Comparison of ENCODE assay signal across 22 cellular contexts in the genomic region with DNA sequence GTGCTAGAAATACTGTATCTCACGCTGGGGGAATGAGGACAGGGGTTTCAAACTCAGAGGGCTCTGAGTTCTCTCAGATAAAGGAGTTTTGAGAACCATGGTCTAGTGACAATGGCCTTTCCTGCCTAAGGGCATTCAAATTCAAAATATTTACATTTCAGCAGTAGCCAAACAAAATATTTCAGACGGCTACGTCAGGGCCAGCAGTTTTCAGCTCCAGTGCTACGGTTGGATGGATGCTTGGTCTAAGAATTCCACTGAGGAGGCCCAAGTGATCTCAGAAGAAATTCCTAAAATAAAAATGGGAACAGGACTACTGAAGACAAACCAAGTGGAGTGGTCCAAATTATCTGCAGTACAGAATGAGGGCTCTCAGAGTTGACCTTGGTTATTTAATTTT. TPM values are rescaled to one million over a fixed set of nuclear protein-coding genes. Genes with fewer than 3 reads are reported as not detected.
"Had no signal": no experiment of that assay in that cellular context is flagged by ENCODE, and none has a peak within 500 bp of the region (broad histone marks: within the 10 kb centered on the region; RNA-seq: fewer than 3 reads in every experiment).

No MANE protein-coding gene starts in this region.

- H3K4me1 ChIP-seq: lower lobe of right lung had no signal

- H3K27me3 ChIP-seq: dorsolateral prefrontal cortex had no signal

- DNase-seq: activated CD4-positive, alpha-beta T cell treated with anti-CD3 and anti-CD28 coated beads for 36 hours; activated CD4-positive, alpha-beta T cell treated with anti-CD3 and anti-CD28 coated beads, Interleukin-2, amount 50 U/mL, for 48 hours; activated CD8-positive, alpha-beta memory T cell treated with anti-CD3 and anti-CD28 coated beads, Interleukin-2, amount 10 ng/mL, durations not matched to agents 7 days and 5 days; activated naive CD4-positive, alpha-beta T cell; activated naive CD8-positive, alpha-beta T cell treated with anti-CD3 and anti-CD28 coated beads for 36 hours; activated T-cell treated with anti-CD3 and anti-CD28 coated beads, Interleukin-2, amount 50 U/mL, for 1 hour; amygdala; central memory CD4-positive, alpha-beta T cell; dorsolateral prefrontal cortex; hypothalamus; lower lobe of right lung; natural killer cell; retina; stimulated activated CD4-positive, alpha-beta T cell treated with anti-CD3 and anti-CD28 coated beads, Interleukin-12 subunit alpha, Interleukin-12 subunit beta, amount 100 ng/mL, for 4 hours; stimulated activated CD4-positive, alpha-beta T cell treated with anti-CD3 and anti-CD28 coated beads, Interleukin-1b, Interleukin-23, amount 100 ng/mL, for 48 hours; stimulated activated CD8-positive, alpha-beta memory T cell treated with anti-CD3 and anti-CD28 coated beads, Interleukin-4, amount 100 ng/mL, for 48 hours; stimulated activated naive CD4-positive, alpha-beta T cell had no signal

- H3K27ac ChIP-seq: dorsolateral prefrontal cortex, epithelial cell of prostate, lower lobe of right lung had no signal

- FAIRE-seq: colon, frontal cortex, keratinocyte had no signal

- H3K9me3 ChIP-seq: lower lobe of right lung had no signal

- H3K36me3 ChIP-seq: lower lobe of right lung had no signal

- H3K4me3 ChIP-seq: dorsolateral prefrontal cortex, lower lobe of right lung had no signal

- ATAC-seq: activated CD4-positive, alpha-beta T cell treated with anti-CD3 and anti-CD28 coated beads for 36 hours; activated CD8-positive, alpha-beta memory T cell treated with anti-CD3 and anti-CD28 coated beads, Interleukin-2, amount 10 ng/mL, durations not matched to agents 7 days and 5 days; activated T-helper 17 cell treated with anti-CD3 and anti-CD28 coated beads, Interleukin-2, amount 50 U/mL, for 72 hours; natural killer cell had no signal

RNA-seq across cellular contexts. Expression of a gene that starts 41.1 kb away (rescaled TPM):
- total RNA-seq: activated CD4-positive, alpha-beta T cell treated with anti-CD3 and anti-CD28 coated beads for 36 hours; activated naive CD8-positive, alpha-beta T cell treated with anti-CD3 and anti-CD28 coated beads for 36 hours; activated T-helper 17 cell treated with anti-CD3 and anti-CD28 coated beads, Interleukin-2, amount 50 U/mL, for 72 hours had no signal
